20 cellular contexts compared by ENCODE assay signal in genomic region chr22:49452362-49452946, GRCh38.
"Had no signal": no experiment of that assay in that cellular context is flagged by ENCODE, and none has a peak within 500 bp of the region (broad histone marks: within the 10 kb centered on the region; RNA-seq: fewer than 3 reads in every experiment).

No MANE protein-coding gene starts in this region.

- H3K9ac ChIP-seq: parathyroid adenoma had no signal

- H3K4me3 ChIP-seq: heart right ventricle, hepatocyte, left ventricle myocardium inferior, lung, right atrium auricular region, right lobe of liver, smooth muscle cell, stomach, testis, thyroid gland, transverse colon, upper lobe of left lung had no signal

- H3K9me3 ChIP-seq: heart right ventricle, left ventricle myocardium inferior, right atrium auricular region, right lobe of liver, stomach, testis, thyroid gland, transverse colon, upper lobe of left lung had no signal

- H3K36me3 ChIP-seq: heart right ventricle, left ventricle myocardium inferior, right atrium auricular region, right lobe of liver, stomach, thyroid gland, transverse colon, upper lobe of left lung had no signal

- H3K27me3 ChIP-seq: testis, thyroid gland had no signal

- H3K27ac ChIP-seq: heart right ventricle, hepatocyte, left ventricle myocardium inferior, parathyroid adenoma, right atrium auricular region, right lobe of liver, stomach, testis, thyroid gland, transverse colon, upper lobe of left lung had no signal

- H3K4me1 ChIP-seq: heart right ventricle, left ventricle myocardium inferior, parathyroid adenoma, right atrium auricular region, right lobe of liver, stomach, testis, thyroid gland, transverse colon had no signal

- DNase-seq: heart right ventricle; islet precursor cell; left ventricle myocardium inferior; naive thymus-derived CD8-positive, alpha-beta T cell; nucleus accumbens; right lobe of liver; stimulated activated CD4-positive, alpha-beta T cell treated with anti-CD3 and anti-CD28 coated beads, Interleukin-2, amount 100 ng/mL, for 24 hours; stimulated activated CD4-positive, alpha-beta T cell treated with anti-CD3 and anti-CD28 coated beads, Interleukin-4, amount 100 ng/mL, for 1 hour; stimulated activated naive B cell treated with anti-CD40 and anti-IgM and Interleukin-4, amounts not matched to agents 10 μg/mL and 1 μg/mL and 100 μg/mL, for 72 hours; stimulated activated naive CD8-positive, alpha-beta T cell treated with anti-CD3 and anti-CD28 coated beads, Interleukin-15, Interleukin-2, amounts not matched to agents 100 U/mL and 50 U/mL, for 24 hours; stomach; testis; thyroid gland; transverse colon; upper lobe of left lung had no signal

- ATAC-seq: heart right ventricle; naive thymus-derived CD8-positive, alpha-beta T cell; right lobe of liver; stimulated activated naive B cell treated with anti-CD40 and anti-IgM and Interleukin-4, amounts not matched to agents 10 μg/mL and 1 μg/mL and 100 μg/mL, for 72 hours; stimulated activated naive CD8-positive, alpha-beta T cell treated with anti-CD3 and anti-CD28 coated beads, Interleukin-15, Interleukin-2, amounts not matched to agents 100 U/mL and 50 U/mL, for 24 hours had no signal

- H3K4me2 ChIP-seq: hepatocyte, smooth muscle cell had no signal

- H2AFZ ChIP-seq: hepatocyte, parathyroid adenoma had no signal
